Comparison of ENCODE assay signal across 10 cellular contexts in the genomic region with DNA sequence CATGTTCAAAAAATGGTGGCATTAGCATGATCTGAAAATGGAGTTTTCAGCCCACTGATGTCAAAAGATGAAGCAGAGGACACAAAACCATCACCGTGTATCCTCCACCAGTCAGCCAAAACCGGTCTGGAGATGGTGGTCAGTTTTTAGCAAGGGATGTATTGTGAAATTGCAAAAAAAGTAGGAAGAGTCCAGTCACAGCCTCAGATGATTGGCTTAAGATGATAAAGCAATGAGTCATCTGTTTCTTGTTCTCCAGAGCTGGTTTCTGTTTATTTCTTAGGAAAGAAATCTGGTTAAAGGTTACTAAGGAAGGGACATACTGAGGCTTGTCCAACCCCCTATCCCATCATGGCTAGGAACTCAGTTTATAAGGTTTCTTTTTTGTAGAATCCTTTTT. TPM values are rescaled to one million over a fixed set of nuclear protein-coding genes. Genes with fewer than 3 reads are reported as not detected.
DNase-seq lines count a peak whose midpoint lies in the region; ATAC-seq and TF ChIP-seq lines count a peak whose summit lies in the region.
"Had no signal": no experiment of that assay in that cellular context is flagged by ENCODE, and none has a peak within 500 bp of the region (broad histone marks: within the 10 kb centered on the region; RNA-seq: fewer than 3 reads in every experiment).

No MANE protein-coding gene starts in this region.

- ATAC-seq in activated T-cell treated with anti-CD3 and anti-CD28 coated beads, Interleukin-2, amount 50 U/mL, for 4 hours, result no peak
- no peak for ATAC-seq in HG02610 (IDR thresholded peaks at IDR 0.05; ENCODE audit: unreplicated experiment)

- H3K27ac Mint-ChIP-seq in activated CD4-positive, alpha-beta T cell treated with anti-CD3 and anti-CD28 coated beads, Interleukin-2, amount 10 ng/mL, durations not matched to agents 7 days and 5 days, result no peak overlapping the region
- H3K27ac Mint-ChIP-seq: T-helper 2 cell treated with Interferon-gamma antibody and Interleukin-4, amounts not matched to agents 5 μg/mL and 100 μg/mL, for 36 hours had no signal

- DNase-seq in AG08396 (ENCODE audit: low spot score) (peak; percentile 76), HS-27A (ENCODE audit: low read depth) (peak; percentile 20), iris pigment epithelial cell (ENCODE audit: low read depth) (peak; percentile 92)
- no peak for DNase-seq in activated CD4-positive, alpha-beta T cell treated with anti-CD3 and anti-CD28 coated beads, Interleukin-2, amount 10 ng/mL, durations not matched to agents 7 days and 5 days
- DNase-seq in activated T-cell treated with anti-CD3 and anti-CD28 coated beads, Interleukin-2, amount 50 U/mL, for 4 hours, result no peak
- no peak for DNase-seq in activated CD8-positive, alpha-beta memory T cell treated with anti-CD3 and anti-CD28 coated beads, Interleukin-2, amount 50 U/mL, for 4 hours
- DNase-seq: DMS 273 treated with DMSO at 0.1 percent for 48 hours had no signal

- CTCF ChIA-PET in activated CD4-positive, alpha-beta T cell treated with anti-CD3 and anti-CD28 coated beads, Interleukin-2, amount 10 ng/mL, durations not matched to agents 7 days and 5 days (lab: Charles Lee), result no interaction called here

- peaks cover 6% of the 10 kb centered on the region for H3K36me3 Mint-ChIP-seq in activated CD4-positive, alpha-beta T cell treated with anti-CD3 and anti-CD28 coated beads, Interleukin-2, amount 10 ng/mL, durations not matched to agents 7 days and 5 days (ENCODE audit: low read depth)
- H3K36me3 Mint-ChIP-seq in activated T-cell treated with anti-CD3 and anti-CD28 coated beads, Interleukin-2, amount 50 U/mL, for 4 hours (ENCODE audit: insufficient read depth), result no peaks in the 10 kb centered on the region

- no peaks in the 10 kb centered on the region for H3K4me1 Mint-ChIP-seq in activated CD4-positive, alpha-beta T cell treated with anti-CD3 and anti-CD28 coated beads, Interleukin-2, amount 10 ng/mL, durations not matched to agents 7 days and 5 days
- H3K4me1 Mint-ChIP-seq in activated T-cell treated with anti-CD3 and anti-CD28 coated beads, Interleukin-2, amount 50 U/mL, for 4 hours (ENCODE audit: low read depth), result no peaks in the 10 kb centered on the region

- no peak for TF ChIP-seq CTCF in WI38 (IDR thresholded peaks at IDR 0.05; ENCODE audit: low read depth, low read length)

- H3K4me3 Mint-ChIP-seq in activated CD4-positive, alpha-beta T cell treated with anti-CD3 and anti-CD28 coated beads, Interleukin-2, amount 10 ng/mL, durations not matched to agents 7 days and 5 days, result no peak overlapping the region
- no peak overlapping the region for H3K4me3 Mint-ChIP-seq in activated T-cell treated with anti-CD3 and anti-CD28 coated beads, Interleukin-2, amount 50 U/mL, for 4 hours
- H3K4me3 Mint-ChIP-seq: T-helper 2 cell treated with Interferon-gamma antibody and Interleukin-4, amounts not matched to agents 5 μg/mL and 100 μg/mL, for 36 hours had no signal

- POLR2A ChIA-PET in activated CD4-positive, alpha-beta T cell treated with anti-CD3 and anti-CD28 coated beads, Interleukin-2, amount 10 ng/mL, durations not matched to agents 7 days and 5 days (lab: Charles Lee), result no interaction called here

- no peaks in the 10 kb centered on the region for H3K27me3 Mint-ChIP-seq in activated CD4-positive, alpha-beta T cell treated with anti-CD3 and anti-CD28 coated beads, Interleukin-2, amount 10 ng/mL, durations not matched to agents 7 days and 5 days
- no peaks in the 10 kb centered on the region for H3K27me3 Mint-ChIP-seq in activated T-cell treated with anti-CD3 and anti-CD28 coated beads, Interleukin-2, amount 50 U/mL, for 4 hours (ENCODE audit: low read depth)

- H3K9me3 Mint-ChIP-seq in activated CD4-positive, alpha-beta T cell treated with anti-CD3 and anti-CD28 coated beads, Interleukin-2, amount 10 ng/mL, durations not matched to agents 7 days and 5 days, result peaks cover 10% of the 10 kb centered on the region
- peaks cover 5% of the 10 kb centered on the region for H3K9me3 Mint-ChIP-seq in activated T-cell treated with anti-CD3 and anti-CD28 coated beads, Interleukin-2, amount 50 U/mL, for 4 hours

- 0 out of 2 replicates have a peak overlapping the region, but pooled peaks have one; percentile 7 for H3K4me3 ChIP-seq in WI38 (ENCODE audit: low read depth, low read length)

RNA-seq across cellular contexts. Expression of a gene that starts 47.8 kb away (rescaled TPM):
- 10 to 100 TPM; 46.7 to 51.1 TPM for total RNA-seq in activated CD4-positive, alpha-beta T cell treated with anti-CD3 and anti-CD28 coated beads, Interleukin-2, amount 10 ng/mL, durations not matched to agents 7 days and 5 days
- 1 to 10 TPM; 2.4 to 4.3 (median 3.8) TPM for total RNA-seq in activated T-cell treated with anti-CD3 and anti-CD28 coated beads, Interleukin-2, amount 50 U/mL, for 4 hours

Comparison
In these comparisons a context has a peak if more than half of its experiments do, and no peak if none do; other contexts are left out.
1. DNase-seq: peak in AG08396 (single experiment), HS-27A (single experiment) and iris pigment epithelial cell (single experiment); none in activated CD4-positive, alpha-beta T cell treated with anti-CD3 and anti-CD28 coated beads, Interleukin-2, amount 10 ng/mL, durations not matched to agents 7 days and 5 days (single experiment), activated T-cell treated with anti-CD3 and anti-CD28 coated beads, Interleukin-2, amount 50 U/mL, for 4 hours (single experiment) and activated CD8-positive, alpha-beta memory T cell treated with anti-CD3 and anti-CD28 coated beads, Interleukin-2, amount 50 U/mL, for 4 hours (single experiment).
2. RNA of a gene that starts 47.8 kb away (total RNA-seq): 46.7 to 51.1 TPM in activated CD4-positive, alpha-beta T cell treated with anti-CD3 and anti-CD28 coated beads, Interleukin-2, amount 10 ng/mL, durations not matched to agents 7 days and 5 days; 2.4 to 4.3 TPM in activated T-cell treated with anti-CD3 and anti-CD28 coated beads, Interleukin-2, amount 50 U/mL, for 4 hours; every median in the first group is over 4 times any median in the second.